ENCODE assay signal across 8 cellular contexts in the genomic region with DNA sequence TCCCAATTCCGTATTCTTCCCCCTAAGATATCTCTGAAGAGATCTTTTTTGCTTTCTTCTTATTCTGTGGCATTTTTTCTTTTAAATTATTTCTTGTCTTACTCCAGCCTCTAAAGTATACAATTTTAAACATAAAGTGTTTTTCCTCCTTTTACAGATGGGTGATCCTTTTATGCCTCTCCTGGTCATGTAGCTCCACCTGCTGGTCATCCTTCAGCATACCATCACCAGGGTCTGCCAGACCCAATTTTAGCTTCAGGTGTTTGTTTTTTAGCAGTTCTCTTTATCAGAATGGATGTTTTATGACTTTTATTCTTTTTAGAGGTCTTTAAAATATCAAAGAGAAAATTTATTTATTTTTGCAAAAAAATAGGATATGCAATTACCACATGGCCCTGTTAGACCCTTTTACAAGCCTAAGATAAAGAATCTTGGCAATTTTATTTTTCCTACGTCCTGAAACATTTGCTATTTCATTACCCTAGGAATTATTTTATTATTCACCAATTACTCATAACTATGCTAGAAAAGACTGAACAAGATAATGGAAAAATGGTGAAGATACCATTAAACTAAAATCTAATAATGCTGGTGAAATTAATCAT. TPM values are rescaled to one million over a fixed set of nuclear protein-coding genes. Genes with fewer than 3 reads are reported as not detected.
A peak's percentile ranks its signal among the peaks of the same experiment; 100 is the strongest.
DNase-seq lines count a peak whose midpoint lies in the region; ATAC-seq and TF ChIP-seq lines count a peak whose summit lies in the region.

No MANE protein-coding gene starts in this region.

- in situ Hi-C loops in Caki2 (cut with HindIII; ENCODE audit: low pct_unique_long_range_greater_than_20kb, low sequenced_read_pairs), result no loop called here

- TF ChIP-seq EP300 in Ishikawa (IDR thresholded peaks at IDR 0.05; ENCODE audit: borderline replicate concordance), result no peak

- H3K4me3 ChIP-seq in RWPE2 (ENCODE audit: severe bottlenecking) (no peak overlapping the region), psoas muscle (no peak overlapping the region)

- WGBS in psoas muscle, 3 donors, result 81 to 95% (median 90%) methylated on average over 2 of the region's 2 CpGs

- intact Hi-C loops in psoas muscle (cut with DNase I), result loop anchor here (2.0 to 10.0 kb wide), 5 partner anchors 234 to 581 kb away; no protein-coding TSS in a partner anchor

- H3K4me1 ChIP-seq in RWPE2 (ENCODE audit: insufficient read depth, poor library complexity, severe bottlenecking) (no peaks in the 10 kb centered on the region), psoas muscle (no peaks in the 10 kb centered on the region)

- ATAC-seq in GM19468 (IDR thresholded peaks at IDR 0.05; ENCODE audit: extremely low read depth, unreplicated experiment) (peak; percentile 70), RWPE2 (ENCODE audit: low read depth) (no peak; the same call in 2 of the 3 replicates), psoas muscle (peak in 3 of 4 donors; percentile 63 to 78 (median 71)), GM19324 (IDR thresholded peaks at IDR 0.05; ENCODE audit: low FRiP score, unreplicated experiment) (no peak)

- TF ChIP-seq CTCF in RWPE2 (IDR thresholded peaks at IDR 0.05; ENCODE audit: poor library complexity, severe bottlenecking), result peak; percentile 96
- TF ChIP-seq CTCF in psoas muscle (IDR thresholded peaks at IDR 0.05), result peak; percentile 95

- H3K9me3 ChIP-seq in RWPE2 (ENCODE audit: severe bottlenecking), result no peaks in the 10 kb centered on the region
- no peaks in the 10 kb centered on the region for H3K9me3 ChIP-seq in psoas muscle

- TF ChIP-seq RAD21 in Ishikawa (IDR thresholded peaks at IDR 0.05; ENCODE audit: low read depth), result peak; percentile 94

- H3K27me3 ChIP-seq in RWPE2 (ENCODE audit: insufficient read depth, poor library complexity, severe bottlenecking) (no peaks in the 10 kb centered on the region), psoas muscle (ENCODE audit: insufficient read depth in 3 of 3, low read length in 2 of 3) (no peaks in the 10 kb centered on the region)

- peak; percentile 18 for DNase-seq in Caki2 (ENCODE audit: low read depth)
- DNase-seq in RWPE2 (ENCODE audit: low spot score), result no peak
- peak in 3 of 4 experiments; percentile 3 to 23 (median 14) for DNase-seq in activated naive CD4-positive, alpha-beta T cell (lab: John Stamatoyannopoulos, UW)
- peak; percentile 43 for DNase-seq in globus pallidus (ENCODE audit: low spot score)
- DNase-seq in psoas muscle, result peak in 1 of 2 donors; percentile 24

- H3K27ac ChIP-seq in RWPE2 (ENCODE audit: poor library complexity, severe bottlenecking) (no peak overlapping the region), psoas muscle (no peak overlapping the region)

- peaks cover 9% of the 10 kb centered on the region; the same call in 1 of the 2 replicates for H3K36me3 ChIP-seq in RWPE2 (ENCODE audit: low read depth)
- peaks cover 0 to 17% of the 10 kb centered on the region in 2 donors for H3K36me3 ChIP-seq in psoas muscle (ENCODE audit: insufficient read depth in 1 of 2, low read depth in 1 of 2)

TF ChIP-seq in Ishikawa, 13 proteins besides CTCF, POLR2A, EP300 and RAD21:
- no peak for TF ChIP-seq YY1 (IDR thresholded peaks at IDR 0.05; ENCODE audit: low read depth)
- TF ChIP-seq NFIC (IDR thresholded peaks at IDR 0.05), result no peak
- TF ChIP-seq, protein P1, sequence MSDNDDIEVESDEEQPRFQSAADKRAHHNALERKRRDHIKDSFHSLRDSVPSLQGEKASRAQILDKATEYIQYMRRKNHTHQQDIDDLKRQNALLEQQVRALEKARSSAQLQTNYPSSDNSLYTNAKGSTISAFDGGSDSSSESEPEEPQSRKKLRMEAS (IDR thresholded peaks at IDR 0.05), result no peak
- TF ChIP-seq, protein P2, sequence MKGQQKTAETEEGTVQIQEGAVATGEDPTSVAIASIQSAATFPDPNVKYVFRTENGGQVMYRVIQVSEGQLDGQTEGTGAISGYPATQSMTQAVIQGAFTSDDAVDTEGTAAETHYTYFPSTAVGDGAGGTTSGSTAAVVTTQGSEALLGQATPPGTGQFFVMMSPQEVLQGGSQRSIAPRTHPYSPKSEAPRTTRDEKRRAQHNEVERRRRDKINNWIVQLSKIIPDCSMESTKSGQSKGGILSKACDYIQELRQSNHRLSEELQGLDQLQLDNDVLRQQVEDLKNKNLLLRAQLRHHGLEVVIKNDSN (IDR thresholded peaks at IDR 0.05), result no peak
- no peak for TF ChIP-seq FOXM1 (IDR thresholded peaks at IDR 0.05; ENCODE audit: borderline replicate concordance, low read depth)
- no peak for TF ChIP-seq CEBPB (IDR thresholded peaks at IDR 0.05)
- no peak for TF ChIP-seq ZBTB7A (IDR thresholded peaks at IDR 0.05; ENCODE audit: low read depth)
- TF ChIP-seq TEAD4 (IDR thresholded peaks at IDR 0.05), result no peak
- TF ChIP-seq CREB1 (IDR thresholded peaks at IDR 0.05; ENCODE audit: low read depth), result no peak
TF ChIP-seq in Ishikawa: peak in this region for 0.

RNA-seq across cellular contexts. Expression of a gene that starts 55.4 kb away (rescaled TPM):
- total RNA-seq in Caki2 (2014; rRNA removed; shearing (Covaris generic); ENCODE audit: low replicate concordance), result 8.1 and 11.6 TPM in 2 replicates
- total RNA-seq in psoas muscle, result 10 to 100 TPM in 2 of 4 donors, 1 to 10 TPM in 2; 9.5 to 18.0 (median 13.0) TPM
- polyA plus RNA-seq in psoas muscle, result 1 to 10 TPM; 3.2 to 7.3 (median 4.3) TPM

RNA-seq across cellular contexts. Expression of a gene that starts 55.6 kb away (rescaled TPM):
- total RNA-seq in Caki2 (2014; rRNA removed; shearing (Covaris generic); ENCODE audit: low replicate concordance), result 13.9 and 26.3 TPM in 2 replicates
- total RNA-seq in psoas muscle, result 10 to 100 TPM in 2 of 4 donors, 1 to 10 TPM in 2; 7.8 to 13.4 (median 10.9) TPM
- 10 to 100 TPM in 1 of 3 donors, 1 to 10 TPM in 2; 3.5 to 13.0 (median 4.4) TPM for polyA plus RNA-seq in psoas muscle

Comparison
In these comparisons a context has a peak if more than half of its experiments do, and no peak if none do; other contexts are left out.
1. ATAC-seq: peak in GM19468 (single experiment) and psoas muscle (3 of 4); none in RWPE2 (single experiment) and GM19324 (single experiment).